In genomic region chr3:66400381-66401156, GRCh38 we compare ENCODE assay signal across 17 cellular contexts.
DNase-seq lines count a peak whose midpoint lies in the region; ATAC-seq and TF ChIP-seq lines count a peak whose summit lies in the region.
"Had no signal": no experiment of that assay in that cellular context is flagged by ENCODE, and none has a peak within 500 bp of the region (broad histone marks: within the 10 kb centered on the region; RNA-seq: fewer than 3 reads in every experiment).

No MANE protein-coding gene starts in this region.

- peak overlapping the region in 4 of 5 experiments; percentile 12 to 56 (median 34) for H3K4me3 Mint-ChIP-seq in brain
- H3K4me3 Mint-ChIP-seq: CD8-positive, alpha-beta T cell; dendritic cell treated with granulocyte-macrophage colony-stimulating factor and Interleukin-4, amounts not matched to agents 40 ng/mL and 50 ng/mL, for 4 days had no signal

- peaks cover 60% of the 10 kb centered on the region for H3K79me1 ChIP-seq in mesenchymal stem cell (replicated peaks; ENCODE audit: low read length, poor library complexity, severe bottlenecking)

- peak; percentile 54 for DNase-seq in DMS 273 (lab: John Stamatoyannopoulos, UW; ENCODE audit: unreplicated experiment)
- no peak for DNase-seq in DMS 273 treated with DMSO at 0.1 percent for 48 hours (lab: John Stamatoyannopoulos, UW)
- DNase-seq in mesenchymal stem cell = no peak
- DNase-seq in testis = peak; percentile 7
- DNase-seq in WERI-Rb-1 = no peak
- no peak for DNase-seq in H7
- DNase-seq: activated CD4-positive, alpha-beta T cell treated with anti-CD3 and anti-CD28 coated beads for 48 hours; CD8-positive, alpha-beta T cell; MG63; NCI-H1930; occipital lobe; T1000 had no signal

- H4K91ac ChIP-seq in mesenchymal stem cell (ENCODE audit: low read length) = no peak overlapping the region

- no peak overlapping the region for H2BK12ac ChIP-seq in mesenchymal stem cell (ENCODE audit: low read length in 2 of 2)

- H3K23ac ChIP-seq in mesenchymal stem cell (ENCODE audit: low read length in 2 of 2) = no peak overlapping the region

- no peaks in the 10 kb centered on the region for H3K27me3 Mint-ChIP-seq in brain
- H3K27me3 Mint-ChIP-seq: dendritic cell treated with granulocyte-macrophage colony-stimulating factor and Interleukin-4, amounts not matched to agents 40 ng/mL and 50 ng/mL, for 4 days had no signal

- H2BK15ac ChIP-seq in mesenchymal stem cell (ENCODE audit: low read depth, poor library complexity, severe bottlenecking) = no peak overlapping the region

- H3K4me1 Mint-ChIP-seq in brain = peaks cover 86% of the 10 kb centered on the region

- no peak overlapping the region for H3K9ac ChIP-seq in mesenchymal stem cell (ENCODE audit: low read length)

- H3K4me3 ChIP-seq in mesenchymal stem cell (ENCODE audit: insufficient read depth in 1 of 2, low read depth in 1 of 2, low read length in 2 of 2) (no peak overlapping the region), testis (no peak overlapping the region), WERI-Rb-1 (ENCODE audit: low read depth, low read length) (no peak overlapping the region), H7 (ENCODE audit: insufficient read depth, low read depth, low read length) (no peak overlapping the region)
- H3K4me3 ChIP-seq: lung, MG63 had no signal

- H3K27me3 ChIP-seq in mesenchymal stem cell (ENCODE audit: control insufficient read depth in 1 of 2, insufficient read depth in 1 of 2, low read length in 2 of 2) (no peaks in the 10 kb centered on the region), testis (no peaks in the 10 kb centered on the region), WERI-Rb-1 (ENCODE audit: insufficient read depth, low read depth, severe bottlenecking) (no peaks in the 10 kb centered on the region), H7 (ENCODE audit: control insufficient read depth, insufficient read depth, low read length) (no peaks in the 10 kb centered on the region)
- H3K27me3 ChIP-seq: MG63 had no signal

- H3K18ac ChIP-seq in mesenchymal stem cell (ENCODE audit: low read depth in 1 of 2, low read length in 2 of 2) = peak overlapping the region in 1 of 2 experiments; percentile 1

- no peak for TF ChIP-seq POLR2A in testis (IDR thresholded peaks at IDR 0.05)

- no peak overlapping the region for H4K8ac ChIP-seq in mesenchymal stem cell (ENCODE audit: low read length)

- H2AK5ac ChIP-seq in mesenchymal stem cell (ENCODE audit: low read length, severe bottlenecking) = peak overlapping the region; percentile 11

- H3K9me3 ChIP-seq in mesenchymal stem cell (ENCODE audit: control insufficient read depth, low read length) = no peaks in the 10 kb centered on the region
- H3K9me3 ChIP-seq in testis = no peaks in the 10 kb centered on the region
- H3K9me3 ChIP-seq in WERI-Rb-1 (ENCODE audit: severe bottlenecking) = no peaks in the 10 kb centered on the region
- H3K9me3 ChIP-seq: MG63 had no signal

- TF ChIP-seq CTCF in brain (conservative IDR thresholded peaks at IDR 0.05) (peak in 1 of 2 experiments; percentile 28), testis (IDR thresholded peaks at IDR 0.05) (no peak), WERI-Rb-1 (IDR thresholded peaks at IDR 0.05; ENCODE audit: low read depth, low read length) (no peak)

- no peak overlapping the region for H2BK5ac ChIP-seq in mesenchymal stem cell (ENCODE audit: low read depth, low read length, poor library complexity, severe bottlenecking)

- ATAC-seq in GM19452 (IDR thresholded peaks at IDR 0.05; ENCODE audit: unreplicated experiment) = no peak
- ATAC-seq: CD8-positive, alpha-beta T cell had no signal

- H3K14ac ChIP-seq in mesenchymal stem cell (ENCODE audit: low read length in 2 of 2) = no peak overlapping the region

- no peak overlapping the region for H2BK120ac ChIP-seq in mesenchymal stem cell (ENCODE audit: low read depth, low read length)

- WGBS in mesenchymal stem cell = 63% methylated on average over 13 of the region's 15 CpGs
- WGBS in testis, 2 donors = 80 to 89% methylated on average over 10 to 15 of the region's 15 CpGs

- H3K4me1 ChIP-seq in mesenchymal stem cell (ENCODE audit: control insufficient read depth, insufficient read depth, low read depth, low read length) = peaks cover 55% of the 10 kb centered on the region
- peaks cover 3% of the 10 kb centered on the region for H3K4me1 ChIP-seq in testis

- no peak overlapping the region for H3K4ac ChIP-seq in mesenchymal stem cell (ENCODE audit: low read depth in 1 of 2, low read length in 2 of 2)

- H3K36me3 Mint-ChIP-seq in brain = peaks cover 71% of the 10 kb centered on the region

- H3K9me3 Mint-ChIP-seq in brain = no peaks in the 10 kb centered on the region
- H3K9me3 Mint-ChIP-seq: CD8-positive, alpha-beta T cell; dendritic cell treated with granulocyte-macrophage colony-stimulating factor and Interleukin-4, amounts not matched to agents 40 ng/mL and 50 ng/mL, for 4 days had no signal

- no peak overlapping the region for H2AFZ ChIP-seq in mesenchymal stem cell (ENCODE audit: low read depth, low read length)

- H3K27ac Mint-ChIP-seq in brain = peak overlapping the region; percentile 19 to 96 (median 90)
- H3K27ac Mint-ChIP-seq: CD8-positive, alpha-beta T cell; dendritic cell treated with granulocyte-macrophage colony-stimulating factor and Interleukin-4, amounts not matched to agents 40 ng/mL and 50 ng/mL, for 4 days had no signal

- H3K36me3 ChIP-seq in mesenchymal stem cell (ENCODE audit: control insufficient read depth in 1 of 2, insufficient read depth in 2 of 2, low read depth in 1 of 2, low read length in 2 of 2) (peaks cover 24 to 67% of the 10 kb centered on the region in 2 experiments), testis (ENCODE audit: low read depth, missing control alignments) (no peaks in the 10 kb centered on the region), WERI-Rb-1 (peaks cover 8% of the 10 kb centered on the region), H7 (replicated peaks; ENCODE audit: control insufficient read depth, insufficient read depth, low read length) (peaks cover 46% of the 10 kb centered on the region)
- H3K36me3 ChIP-seq: MG63 had no signal

- intact Hi-C loops in testis (cut with DNase I; ENCODE audit: low total_unique reads) = loop anchor here (10.0 kb wide), 1 partner anchor 414 kb away; no protein-coding TSS in a partner anchor

- H3K27ac ChIP-seq in mesenchymal stem cell (ENCODE audit: low read length, poor library complexity, severe bottlenecking) (peak overlapping the region; percentile 48), testis (no peak overlapping the region), WERI-Rb-1 (no peak overlapping the region)
- H3K27ac ChIP-seq: 22Rv1 had no signal

- peak overlapping the region; percentile 7 for H3K4me2 ChIP-seq in mesenchymal stem cell (ENCODE audit: low read length, poor library complexity, severe bottlenecking)

Comparison
In these comparisons a context has a peak if more than half of its experiments do, and no peak if none do; other contexts are left out.
1. DNase-seq: peak in DMS 273 (single experiment) and testis (single experiment); none in DMS 273 treated with DMSO at 0.1 percent for 48 hours (single experiment), mesenchymal stem cell (single experiment), WERI-Rb-1 (single experiment) and H7 (single experiment).